8 cellular contexts compared by ENCODE assay signal in genomic region chr9:127734247-127734746, GRCh38. TPM values are rescaled to one million over a fixed set of nuclear protein-coding genes. Genes with fewer than 3 reads are reported as not detected.
DNase-seq lines count a peak whose midpoint lies in the region; ATAC-seq and TF ChIP-seq lines count a peak whose summit lies in the region.

No MANE protein-coding gene starts in this region.

- no peak for DNase-seq in activated CD4-positive, alpha-beta memory T cell treated with anti-CD3 and anti-CD28 coated beads for 36 hours
- DNase-seq in right atrium auricular region (ENCODE audit: low spot score) (no peak), retina (no peak), UCSD-AML1 (lab: John Stamatoyannopoulos, UW; ENCODE audit: unreplicated experiment) (no peak)
- DNase-seq in central memory CD4-positive, alpha-beta T cell, result no peak

- H3K36me3 ChIP-seq in HEK293 (ENCODE audit: control insufficient read depth in 2 of 2, insufficient read depth in 1 of 2, low read length in 2 of 2) (peaks cover 0 to 6% of the 10 kb centered on the region in 2 experiments; a peak in 1 of 3 replicates), right atrium auricular region (peaks cover 12% of the 10 kb centered on the region)

- intact Hi-C loops in activated CD4-positive, alpha-beta memory T cell treated with anti-CD3 and anti-CD28 coated beads for 36 hours (cut with micrococcal nuclease), result loop anchor here (1.0 to 2.0 kb wide), 4 partner anchors 19 to 229 kb away; partner anchors contain the start of gene PTRH1

- CTCF ChIA-PET in HEK293 (lab: Yijun Ruan, JAX), result interaction anchor here (0.6 to 3.6 kb wide), 74 partner anchors 8 to 789 kb away, joined by 3 to 72 read pairs (median 4); partner anchors contain the start of genes CDK9, CFAP157, LRSAM1 and PTRH1
- CTCF ChIA-PET in activated CD4-positive, alpha-beta memory T cell treated with anti-CD3 and anti-CD28 coated beads for 36 hours (lab: Charles Lee), result interaction anchor here (0.6 to 4.2 kb wide), 77 partner anchors 10 to 519 kb away, joined by 3 to 84 read pairs (median 5); partner anchors contain the start of genes BBLN, CDK9, CFAP157 and ENG

- TF ChIP-seq CTCF in HEK293 (tag by site-specific recombination; IDR thresholded peaks at IDR 0.05), result no peak; the same call in 1 of the 2 replicates
- TF ChIP-seq CTCF in right atrium auricular region (IDR thresholded peaks at IDR 0.05), result no peak

- ATAC-seq in HG03135 (IDR thresholded peaks at IDR 0.05; ENCODE audit: unreplicated experiment), result no peak

- POLR2A ChIA-PET in HEK293 (lab: Yijun Ruan, JAX), result interaction anchor here (0.6 to 1.9 kb wide), 23 partner anchors 16 to 510 kb away, joined by 3 to 16 read pairs (median 5); partner anchors contain the start of genes CDK9, LRSAM1, PTRH1 and RPL12
- POLR2A ChIA-PET in activated CD4-positive, alpha-beta memory T cell treated with anti-CD3 and anti-CD28 coated beads for 36 hours (lab: Charles Lee), result interaction anchor here (0.5 to 2.4 kb wide), 20 partner anchors 10 to 283 kb away, joined by 3 to 13 read pairs (median 4); partner anchors contain the start of genes CDK9, LRSAM1, PTRH1 and RPL12

- H3K27me3 ChIP-seq in right atrium auricular region, result no peaks in the 10 kb centered on the region

- H3K9me3 Mint-ChIP-seq in activated CD4-positive, alpha-beta memory T cell treated with anti-CD3 and anti-CD28 coated beads for 36 hours, result no peaks in the 10 kb centered on the region

- H3K9me3 ChIP-seq in HEK293 (ENCODE audit: control insufficient read depth, insufficient read depth, low read depth, low read length) (no peaks in the 10 kb centered on the region), right atrium auricular region (no peaks in the 10 kb centered on the region)

- H3K27me3 Mint-ChIP-seq in activated CD4-positive, alpha-beta memory T cell treated with anti-CD3 and anti-CD28 coated beads for 36 hours, result no peaks in the 10 kb centered on the region

- peak overlapping the region; percentile 76 for H3K27ac Mint-ChIP-seq in activated CD4-positive, alpha-beta memory T cell treated with anti-CD3 and anti-CD28 coated beads for 36 hours

- H3K4me3 Mint-ChIP-seq in activated CD4-positive, alpha-beta memory T cell treated with anti-CD3 and anti-CD28 coated beads for 36 hours, result peak overlapping the region; percentile 74

- no peak overlapping the region; the same call in 1 of the 2 replicates for H3K27ac ChIP-seq in HEK293 (ENCODE audit: extremely low read depth, low read depth, low read length)
- H3K27ac ChIP-seq in right atrium auricular region, result peak overlapping the region; percentile 95 to 97
- H3K27ac ChIP-seq in skin epidermis, result peak overlapping the region in 19 of 21 experiments; percentile 88 to 99 (median 96)

- H3K4me1 ChIP-seq in HEK293 (ENCODE audit: control insufficient read depth, insufficient read depth, low read length), result no peaks in the 10 kb centered on the region
- H3K4me1 ChIP-seq in right atrium auricular region, result peaks cover 0 to 15% of the 10 kb centered on the region in 2 donors

- peaks cover 8% of the 10 kb centered on the region for H3K36me3 Mint-ChIP-seq in activated CD4-positive, alpha-beta memory T cell treated with anti-CD3 and anti-CD28 coated beads for 36 hours

- peaks cover 12% of the 10 kb centered on the region for H3K4me1 Mint-ChIP-seq in activated CD4-positive, alpha-beta memory T cell treated with anti-CD3 and anti-CD28 coated beads for 36 hours (ENCODE audit: low read depth)

- H3K4me3 ChIP-seq in HEK293 (ENCODE audit: low read depth, low read length), result peak overlapping the region; percentile 70
- peak overlapping the region; percentile 64 to 87 for H3K4me3 ChIP-seq in right atrium auricular region
- H3K4me3 ChIP-seq in skin epidermis, result peak overlapping the region; percentile 58 to 92 (median 68)

TF ChIP-seq in HEK293, 187 proteins besides CTCF, POLR2A, EP300 and RAD21:
- peak; percentile 60 for TF ChIP-seq ZEB2 (tag by site-specific recombination; IDR thresholded peaks at IDR 0.05)
- TF ChIP-seq ZNF223 (tag by site-specific recombination; IDR thresholded peaks at IDR 0.05), result no peak
- no peak for TF ChIP-seq ZBTB49 (tag by site-specific recombination; IDR thresholded peaks at IDR 0.05; ENCODE audit: low read depth)
- TF ChIP-seq ZNF2 (tag by site-specific recombination; IDR thresholded peaks at IDR 0.05), result peak; percentile 16; the same call in 1 of the 2 replicates
- 0 out of 2 replicates have a peak, but pooled peaks have one; percentile 13 for TF ChIP-seq ZNF391 (tag by site-specific recombination; IDR thresholded peaks at IDR 0.05; ENCODE audit: borderline replicate concordance, low read depth)
- TF ChIP-seq KLF17 (tag by site-specific recombination; IDR thresholded peaks at IDR 0.05), result no peak

RNA-seq across cellular contexts. Expression of gene TOR2A, which starts 0.8 kb away (rescaled TPM):
- 10 to 100 TPM; 12.7 to 16.2 TPM for total RNA-seq in activated CD4-positive, alpha-beta memory T cell treated with anti-CD3 and anti-CD28 coated beads for 36 hours
- total RNA-seq in right atrium auricular region, result 1 to 10 TPM; 3.9 to 7.0 TPM

RNA-seq across cellular contexts. Expression of gene TTC16, which starts 18.4 kb away (rescaled TPM):
- under 1 TPM; 0.61 to 0.69 TPM for total RNA-seq in activated CD4-positive, alpha-beta memory T cell treated with anti-CD3 and anti-CD28 coated beads for 36 hours
- under 1 TPM; 0.11 to 0.16 TPM for total RNA-seq in right atrium auricular region

RNA-seq across cellular contexts. Expression of gene PTRH1, which starts 18.8 kb away (rescaled TPM):
- 10 to 100 TPM; 20.9 to 22.7 TPM for total RNA-seq in activated CD4-positive, alpha-beta memory T cell treated with anti-CD3 and anti-CD28 coated beads for 36 hours
- 10 to 100 TPM; 16.5 to 16.7 TPM for total RNA-seq in right atrium auricular region

RNA-seq across cellular contexts. Expression of gene CFAP157, which starts 27.5 kb away (rescaled TPM):
- total RNA-seq in activated CD4-positive, alpha-beta memory T cell treated with anti-CD3 and anti-CD28 coated beads for 36 hours, result under 1 TPM in 1 of 2 experiments, not detected in 1; 0.10 TPM
- not detected for total RNA-seq in right atrium auricular region

RNA-seq across cellular contexts. Expression of gene SH2D3C, which starts 44.2 kb away (rescaled TPM):
- 10 to 100 TPM; 34.5 to 35.3 TPM for total RNA-seq in activated CD4-positive, alpha-beta memory T cell treated with anti-CD3 and anti-CD28 coated beads for 36 hours
- total RNA-seq in right atrium auricular region, result 10 to 100 TPM; 11.5 to 16.5 TPM
